ENCODE assay signal across 31 cellular contexts in the genomic region with DNA sequence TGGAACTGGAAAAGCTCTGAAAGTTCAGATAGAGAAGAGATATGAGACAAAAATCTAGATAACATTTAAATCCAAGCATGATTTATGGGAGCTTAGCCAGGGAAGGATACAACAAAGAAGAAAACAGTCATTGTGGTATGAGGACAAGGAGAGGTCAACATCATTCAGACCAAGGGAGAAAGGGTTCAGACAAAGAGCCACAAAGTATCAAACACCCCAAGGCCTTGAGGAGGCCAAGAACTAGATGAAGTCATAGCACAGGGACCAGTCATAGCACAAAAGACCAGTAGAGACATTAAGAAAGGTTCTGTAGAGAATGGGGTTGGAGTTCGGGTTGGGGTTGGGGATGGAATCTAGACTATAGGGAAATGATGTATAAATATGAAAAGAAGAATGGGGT.
"Had no signal": no experiment of that assay in that cellular context is flagged by ENCODE, and none has a peak within 500 bp of the region (broad histone marks: within the 10 kb centered on the region; RNA-seq: fewer than 3 reads in every experiment).

No MANE protein-coding gene starts in this region.

- H3K4me1 Mint-ChIP-seq: activated CD4-positive, alpha-beta T cell treated with anti-CD3 and anti-CD28 coated beads for 36 hours; activated CD4-positive, alpha-beta T cell treated with anti-CD3 and anti-CD28 coated beads, Interleukin-2, amount 10 ng/mL, durations not matched to agents 7 days and 5 days; activated naive CD4-positive, alpha-beta T cell treated with anti-CD3 and anti-CD28 coated beads, Interleukin-2, amount 50 U/mL, for 24 hours; activated naive CD8-positive, alpha-beta T cell treated with anti-CD3 and anti-CD28 coated beads for 36 hours; activated naive CD8-positive, alpha-beta T cell treated with anti-CD3 and anti-CD28 coated beads, Interleukin-2, amount 50 U/mL, for 24 hours; brain; central memory CD8-positive, alpha-beta T cell had no signal

- H3K27me3 Mint-ChIP-seq: activated CD4-positive, alpha-beta T cell treated with anti-CD3 and anti-CD28 coated beads for 36 hours; activated CD4-positive, alpha-beta T cell treated with anti-CD3 and anti-CD28 coated beads, Interleukin-2, amount 10 ng/mL, durations not matched to agents 7 days and 5 days; activated CD8-positive, alpha-beta T cell treated with anti-CD3 and anti-CD28 coated beads for 36 hours; activated naive CD4-positive, alpha-beta T cell treated with anti-CD3 and anti-CD28 coated beads, Interleukin-2, amount 50 U/mL, for 24 hours; activated naive CD8-positive, alpha-beta T cell treated with anti-CD3 and anti-CD28 coated beads for 36 hours; brain; central memory CD8-positive, alpha-beta T cell had no signal

- H3K27ac Mint-ChIP-seq: activated CD4-positive, alpha-beta T cell treated with anti-CD3 and anti-CD28 coated beads for 36 hours; activated CD4-positive, alpha-beta T cell treated with anti-CD3 and anti-CD28 coated beads, Interleukin-2, amount 10 ng/mL, durations not matched to agents 7 days and 5 days; activated CD8-positive, alpha-beta T cell treated with anti-CD3 and anti-CD28 coated beads for 36 hours; activated naive CD4-positive, alpha-beta T cell treated with anti-CD3 and anti-CD28 coated beads for 36 hours; activated naive CD4-positive, alpha-beta T cell treated with anti-CD3 and anti-CD28 coated beads, Interleukin-2, amount 50 U/mL, for 24 hours; activated naive CD8-positive, alpha-beta T cell treated with anti-CD3 and anti-CD28 coated beads for 36 hours; activated naive CD8-positive, alpha-beta T cell treated with anti-CD3 and anti-CD28 coated beads, Interleukin-2, amount 50 U/mL, for 24 hours; activated T-helper 2 cell treated with anti-CD3 and anti-CD28 coated beads, Interferon-gamma antibody, Interleukin-2, Interleukin-4, amounts not matched to agents 10 μg/mL and 5 μg/mL and 100 μg/mL, durations not matched to agents 14 hours and 24 hours and 36 hours; effector memory CD8-positive, alpha-beta T cell had no signal

- H3K27ac ChIP-seq: adrenal gland, esophagus muscularis mucosa, foreskin keratinocyte, gastroesophageal sphincter had no signal

- H3K4me1 ChIP-seq: adrenal gland, breast epithelium, esophagus muscularis mucosa, foreskin keratinocyte, gastroesophageal sphincter had no signal

- H3K4me3 ChIP-seq: adrenal gland, breast epithelium, esophagus muscularis mucosa, gastroesophageal sphincter had no signal

- H3K36me3 Mint-ChIP-seq: activated naive CD8-positive, alpha-beta T cell treated with anti-CD3 and anti-CD28 coated beads for 36 hours had no signal

- H3K9me3 Mint-ChIP-seq: activated CD8-positive, alpha-beta T cell treated with anti-CD3 and anti-CD28 coated beads for 36 hours; activated naive CD4-positive, alpha-beta T cell treated with anti-CD3 and anti-CD28 coated beads for 36 hours; activated naive CD4-positive, alpha-beta T cell treated with anti-CD3 and anti-CD28 coated beads, Interleukin-2, amount 50 U/mL, for 24 hours; activated naive CD8-positive, alpha-beta T cell treated with anti-CD3 and anti-CD28 coated beads for 36 hours; activated naive CD8-positive, alpha-beta T cell treated with anti-CD3 and anti-CD28 coated beads, Interleukin-2, amount 50 U/mL, for 24 hours; activated T-cell treated with anti-CD3 and anti-CD28 coated beads, Interleukin-2, amount 50 U/mL, for 4 hours; activated T-helper 2 cell treated with anti-CD3 and anti-CD28 coated beads, Interferon-gamma antibody, Interleukin-2, Interleukin-4, amounts not matched to agents 10 μg/mL and 5 μg/mL and 100 μg/mL, durations not matched to agents 14 hours and 24 hours and 36 hours; brain; central memory CD8-positive, alpha-beta T cell had no signal

- H3K36me3 ChIP-seq: adrenal gland, breast epithelium had no signal

- DNase-seq: activated CD4-positive, alpha-beta T cell treated with anti-CD3 and anti-CD28 coated beads for 36 hours; activated CD4-positive, alpha-beta T cell treated with anti-CD3 and anti-CD28 coated beads, Interleukin-2, amount 10 ng/mL, durations not matched to agents 7 days and 5 days; activated CD4-positive, alpha-beta T cell treated with anti-CD3 and anti-CD28 coated beads, Interleukin-2, amount 50 U/mL, for 48 hours; activated CD4-positive, CD25-positive, alpha-beta regulatory T cell; activated CD4-positive, CD25-positive, alpha-beta regulatory T cell treated with anti-CD3 and anti-CD28 coated beads, Interleukin-2, amount 50 U/mL, for 72 hours; activated CD8-positive, alpha-beta memory T cell treated with anti-CD3 and anti-CD28 coated beads for 24 hours; activated CD8-positive, alpha-beta T cell treated with anti-CD3 and anti-CD28 coated beads for 36 hours; activated effector memory CD4-positive, alpha-beta T cell treated with anti-CD3 and anti-CD28 coated beads, Interleukin-2, amount 50 U/mL, for 16 hours; activated naive CD4-positive, alpha-beta T cell treated with anti-CD3 and anti-CD28 coated beads for 36 hours; activated naive CD8-positive, alpha-beta T cell treated with anti-CD3 and anti-CD28 coated beads for 36 hours; activated naive CD8-positive, alpha-beta T cell treated with anti-CD3 and anti-CD28 coated beads, Interleukin-2, amount 50 U/mL, for 24 hours; activated T-cell treated with anti-CD3 and anti-CD28 coated beads, Interleukin-2, amount 50 U/mL, for 4 hours; adrenal gland; amygdala; aorta; cortex of kidney; dermis blood vessel endothelial cell; effector CD4-positive, alpha-beta T cell; effector memory CD8-positive, alpha-beta T cell; erythroblast; foreskin keratinocyte; head of caudate nucleus; T-helper 2 cell had no signal

- ATAC-seq: activated CD4-positive, alpha-beta T cell treated with anti-CD3 and anti-CD28 coated beads for 36 hours; activated CD8-positive, alpha-beta T cell treated with anti-CD3 and anti-CD28 coated beads for 36 hours; activated naive CD8-positive, alpha-beta T cell treated with anti-CD3 and anti-CD28 coated beads, Interleukin-2, amount 50 U/mL, for 24 hours; activated T-cell treated with anti-CD3 and anti-CD28 coated beads, Interleukin-2, amount 50 U/mL, for 4 hours; effector memory CD8-positive, alpha-beta T cell; foreskin keratinocyte; gastroesophageal sphincter had no signal

- H3K9me3 ChIP-seq: adrenal gland, breast epithelium, esophagus muscularis mucosa, gastroesophageal sphincter had no signal

- H3K4me3 Mint-ChIP-seq: activated CD4-positive, alpha-beta T cell treated with anti-CD3 and anti-CD28 coated beads for 36 hours; activated CD4-positive, alpha-beta T cell treated with anti-CD3 and anti-CD28 coated beads, Interleukin-2, amount 10 ng/mL, durations not matched to agents 7 days and 5 days; activated CD8-positive, alpha-beta T cell treated with anti-CD3 and anti-CD28 coated beads for 36 hours; activated naive CD4-positive, alpha-beta T cell treated with anti-CD3 and anti-CD28 coated beads for 36 hours; activated naive CD4-positive, alpha-beta T cell treated with anti-CD3 and anti-CD28 coated beads, Interleukin-2, amount 50 U/mL, for 24 hours; activated naive CD8-positive, alpha-beta T cell treated with anti-CD3 and anti-CD28 coated beads for 36 hours; activated naive CD8-positive, alpha-beta T cell treated with anti-CD3 and anti-CD28 coated beads, Interleukin-2, amount 50 U/mL, for 24 hours; activated T-cell treated with anti-CD3 and anti-CD28 coated beads, Interleukin-2, amount 50 U/mL, for 4 hours; brain; central memory CD8-positive, alpha-beta T cell; effector memory CD8-positive, alpha-beta T cell had no signal

- FAIRE-seq: colon had no signal

- H3K27me3 ChIP-seq: adrenal gland, breast epithelium, esophagus muscularis mucosa, foreskin keratinocyte, gastroesophageal sphincter had no signal
